ENCODE assay signal across 18 cellular contexts in the genomic region with DNA sequence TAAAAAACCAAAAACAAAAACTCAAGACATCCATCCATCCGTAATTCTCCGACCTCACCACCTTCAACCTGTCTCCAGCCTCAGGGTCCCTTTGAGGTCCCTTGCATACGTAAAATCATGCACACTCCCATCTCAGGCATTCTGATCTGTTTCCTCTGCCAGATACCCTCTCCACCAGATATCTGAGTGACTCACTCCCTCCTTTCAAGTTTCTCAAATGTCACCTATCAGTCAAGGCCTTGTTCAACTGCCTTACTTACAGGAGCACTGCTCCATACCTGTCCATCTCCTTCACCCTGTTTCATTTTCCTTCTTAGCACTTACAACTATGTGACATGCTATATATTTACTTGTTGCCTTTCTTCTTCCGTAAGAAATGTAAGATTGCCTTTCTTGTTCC.
DNase-seq lines count a peak whose midpoint lies in the region; ATAC-seq and TF ChIP-seq lines count a peak whose summit lies in the region.
"Had no signal": no experiment of that assay in that cellular context is flagged by ENCODE, and none has a peak within 500 bp of the region (broad histone marks: within the 10 kb centered on the region; RNA-seq: fewer than 3 reads in every experiment).

No MANE protein-coding gene starts in this region.

- H3K4me1 ChIP-seq in foreskin keratinocyte: peaks cover 4% of the 10 kb centered on the region

- H3K27ac ChIP-seq in foreskin keratinocyte: no peak overlapping the region
- H3K27ac ChIP-seq: SK-N-MC had no signal

- H3K27me3 Mint-ChIP-seq in stimulated activated naive CD8-positive, alpha-beta T cell treated with anti-CD3 and anti-CD28 coated beads, Interleukin-15, amount 100 ng/mL, for 72 hours: no peaks in the 10 kb centered on the region

- H3K27me3 ChIP-seq in foreskin keratinocyte: no peaks in the 10 kb centered on the region

- H3K4me3 Mint-ChIP-seq in stimulated activated naive CD8-positive, alpha-beta T cell treated with anti-CD3 and anti-CD28 coated beads, Interleukin-15, amount 100 ng/mL, for 72 hours: no peak overlapping the region
- H3K4me3 Mint-ChIP-seq: CD14-positive monocyte had no signal

- TF ChIP-seq CTCF in foreskin keratinocyte (conservative IDR thresholded peaks at IDR 0.05): no peak

- peaks cover 7% of the 10 kb centered on the region for H3K4me1 Mint-ChIP-seq in stimulated activated naive CD8-positive, alpha-beta T cell treated with anti-CD3 and anti-CD28 coated beads, Interleukin-15, amount 100 ng/mL, for 72 hours

- no peaks in the 10 kb centered on the region for H3K9me3 Mint-ChIP-seq in activated naive CD4-positive, alpha-beta T cell treated with anti-CD3 and anti-CD28 coated beads, Interleukin-2, amount 50 U/mL, for 72 hours
- no peaks in the 10 kb centered on the region for H3K9me3 Mint-ChIP-seq in stimulated activated naive CD8-positive, alpha-beta T cell treated with anti-CD3 and anti-CD28 coated beads, Interleukin-15, amount 100 ng/mL, for 72 hours

- peak; percentile 60 to 73 for ATAC-seq in activated naive CD4-positive, alpha-beta T cell treated with anti-CD3 and anti-CD28 coated beads, Interleukin-2, amount 50 U/mL, for 72 hours
- ATAC-seq in foreskin keratinocyte (peak; percentile 35), GM19351 (IDR thresholded peaks at IDR 0.05; ENCODE audit: unreplicated experiment) (no peak), HG02884 (IDR thresholded peaks at IDR 0.05; ENCODE audit: unreplicated experiment) (no peak)
- ATAC-seq in stimulated activated naive CD8-positive, alpha-beta T cell treated with anti-CD3 and anti-CD28 coated beads, Interleukin-15, amount 100 ng/mL, for 72 hours: peak; percentile 53
- ATAC-seq: Panc1, Right ventricle myocardium inferior had no signal

- DNase-seq in activated naive CD4-positive, alpha-beta T cell treated with anti-CD3 and anti-CD28 coated beads, Interleukin-2, amount 50 U/mL, for 72 hours (ENCODE audit: low spot score in 2 of 2): no peak
- DNase-seq in activated naive CD4-positive, alpha-beta T cell (lab: John Stamatoyannopoulos, UW): no peak
- DNase-seq in NCI-H69 (lab: John Stamatoyannopoulos, UW): peak; percentile 35
- DNase-seq in foreskin keratinocyte: no peak
- DNase-seq in stimulated activated naive CD8-positive, alpha-beta T cell treated with anti-CD3 and anti-CD28 coated beads, Interleukin-15, amount 100 ng/mL, for 72 hours: no peak
- DNase-seq in AG08396 (ENCODE audit: low spot score): no peak
- DNase-seq: AML-193, DMS 273 treated with DMSO at 0.1 percent for 48 hours, GF-D8, Karpas-422, NCI-H187 treated with DMSO at 0.1 percent for 48 hours, NCI-H446 had no signal

- H3K27ac Mint-ChIP-seq in activated naive CD4-positive, alpha-beta T cell treated with anti-CD3 and anti-CD28 coated beads, Interleukin-2, amount 50 U/mL, for 72 hours: peak overlapping the region in 1 of 2 donors; percentile 58
- H3K27ac Mint-ChIP-seq in stimulated activated naive CD8-positive, alpha-beta T cell treated with anti-CD3 and anti-CD28 coated beads, Interleukin-15, amount 100 ng/mL, for 72 hours: no peak overlapping the region
- H3K27ac Mint-ChIP-seq: CD14-positive monocyte had no signal

- H3K36me3 Mint-ChIP-seq in activated naive CD4-positive, alpha-beta T cell treated with anti-CD3 and anti-CD28 coated beads, Interleukin-2, amount 50 U/mL, for 72 hours: peaks cover 2 to 14% of the 10 kb centered on the region in 2 donors

Comparison
In these comparisons a context has a peak if more than half of its experiments do, and no peak if none do; other contexts are left out.
1. ATAC-seq: peak in activated naive CD4-positive, alpha-beta T cell treated with anti-CD3 and anti-CD28 coated beads, Interleukin-2, amount 50 U/mL, for 72 hours (2 of 2), foreskin keratinocyte (single experiment) and stimulated activated naive CD8-positive, alpha-beta T cell treated with anti-CD3 and anti-CD28 coated beads, Interleukin-15, amount 100 ng/mL, for 72 hours (single experiment); none in GM19351 (single experiment) and HG02884 (single experiment).